Comparison of ENCODE assay signal across 8 cellular contexts in the genomic region with DNA sequence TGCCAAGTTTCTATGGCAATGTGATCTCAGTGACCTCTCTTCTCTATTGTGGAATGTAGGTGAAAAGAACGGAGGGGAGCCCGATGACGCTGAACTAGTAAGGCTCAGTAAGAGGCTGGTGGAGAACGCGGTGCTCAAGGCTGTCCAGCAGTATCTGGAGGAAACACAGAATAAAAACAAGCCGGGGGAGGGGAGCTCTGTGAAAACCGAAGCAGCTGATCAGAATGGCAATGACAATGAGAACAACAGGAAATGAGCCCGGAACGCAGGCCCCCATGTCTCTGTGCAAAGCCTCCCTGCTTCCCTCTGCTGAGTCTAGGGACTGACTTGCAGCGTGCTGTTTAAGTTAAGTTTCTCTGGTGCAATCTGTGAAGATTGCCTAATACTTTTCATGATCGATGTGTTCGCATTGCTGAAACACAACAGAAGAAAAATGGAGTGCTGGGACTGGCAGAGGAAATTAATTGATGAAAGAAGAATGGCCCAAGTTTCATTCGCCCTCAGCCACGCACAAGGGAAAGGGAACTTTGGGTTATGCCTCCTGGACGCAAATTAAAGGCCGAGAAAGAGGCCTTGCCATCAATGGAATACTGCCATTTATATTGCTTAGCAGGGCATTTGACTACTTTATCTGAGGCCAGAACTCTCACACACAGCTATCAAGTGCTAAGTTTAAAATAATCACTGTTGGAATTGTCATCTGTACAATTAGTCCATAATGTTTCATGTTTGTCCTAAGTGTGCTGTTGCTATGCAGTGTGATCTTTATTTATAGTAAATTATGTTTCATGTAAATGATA.
DNase-seq lines count a peak whose midpoint lies in the region; ATAC-seq, FAIRE-seq and TF ChIP-seq lines count a peak whose summit lies in the region.

No MANE protein-coding gene starts in this region.

- peak; percentile 46 to 81 (median 72) for ATAC-seq in pancreas
- ATAC-seq in aorta (ENCODE audit: low FRiP score), result peak; percentile 44
- no peak for ATAC-seq in GM18873 (IDR thresholded peaks at IDR 0.05; ENCODE audit: low FRiP score, unreplicated experiment)
- no peak for ATAC-seq in HG03342 (IDR thresholded peaks at IDR 0.05; ENCODE audit: unreplicated experiment)

- H3K14ac ChIP-seq in H1 (ENCODE audit: insufficient read length), result no peak overlapping the region

- CTCF ChIA-PET in H1 (lab: Charles Lee; ENCODE audit: partially characterized antibody), result interaction anchor here (0.8 to 1.0 kb wide), 2 partner anchors 15 to 26 kb away, joined by 3 to 5 read pairs; no protein-coding TSS in a partner anchor
- CTCF ChIA-PET in mammary epithelial cell (lab: Charles Lee; ENCODE audit: low non-redundant PET), result no interaction called here

- no peak overlapping the region for H4K8ac ChIP-seq in H1 (ENCODE audit: extremely low read depth, insufficient read depth, low read length)

- TF ChIP-seq POLR2A in H1 (IDR thresholded peaks at IDR 0.05; ENCODE audit: control extremely low read depth in 1 of 2, low read depth in 2 of 2, low read length in 2 of 2), result no peak

- no peak for TF ChIP-seq CTCF in HL-60 (IDR thresholded peaks at IDR 0.05; ENCODE audit: insufficient read depth, low read length)
- no peak for TF ChIP-seq CTCF in H1 (IDR thresholded peaks at IDR 0.05; ENCODE audit: control extremely low read depth in 1 of 3, insufficient read depth in 1 of 3, low read depth in 1 of 3, low read length in 3 of 3)
- TF ChIP-seq CTCF in pancreas (IDR thresholded peaks at IDR 0.05), result no peak
- no peak for TF ChIP-seq CTCF in mammary epithelial cell (conservative IDR thresholded peaks at IDR 0.05 in 1 of 2, IDR thresholded peaks at IDR 0.05 in 1 of 2; ENCODE audit: extremely low read depth in 1 of 2, insufficient read depth in 1 of 2, low read depth in 1 of 2, low read length in 2 of 2)

- H3K79me2 ChIP-seq in H1 (ENCODE audit: control insufficient read depth in 1 of 2, insufficient read depth in 2 of 2, low read length in 2 of 2) (no peaks in the 10 kb centered on the region), mammary epithelial cell (ENCODE audit: insufficient read depth, low read length) (no peaks in the 10 kb centered on the region)

- TF ChIP-seq EP300 in H1 (IDR thresholded peaks at IDR 0.05; ENCODE audit: borderline replicate concordance in 1 of 2, low read depth in 2 of 2, low read length in 2 of 2), result no peak

- in situ Hi-C loops in mammary epithelial cell (cut with MboI; ENCODE audit: low sequenced_read_pairs in 2 of 2), result no loop called here

- H3K9me3 ChIP-seq in H1 (ENCODE audit: insufficient read depth in 2 of 2, low read depth in 1 of 2, low read length in 1 of 2) (no peaks in the 10 kb centered on the region), pancreas (no peaks in the 10 kb centered on the region), aorta (ENCODE audit: control insufficient read depth, low read length) (peaks cover 1% of the 10 kb centered on the region), mammary epithelial cell (replicated peaks; ENCODE audit: insufficient read depth, low read length) (no peaks in the 10 kb centered on the region)

- no peak overlapping the region for H4K5ac ChIP-seq in H1 (ENCODE audit: insufficient read length, low read depth, low read length)

- H3K27me3 ChIP-seq in HL-60 (ENCODE audit: insufficient read depth, poor library complexity, severe bottlenecking) (no peaks in the 10 kb centered on the region), H1 (replicated peaks in 1 of 4; ENCODE audit: control insufficient read depth in 3 of 4, extremely low read depth in 1 of 4, insufficient read depth in 3 of 4, low read length in 3 of 4) (no peaks in the 10 kb centered on the region), pancreas (no peaks in the 10 kb centered on the region), aorta (ENCODE audit: control insufficient read depth in 1 of 2, insufficient read depth in 2 of 2, low read length in 1 of 2) (no peaks in the 10 kb centered on the region), mammary epithelial cell (ENCODE audit: insufficient read depth, low read length) (no peaks in the 10 kb centered on the region)

- peak overlapping the region; percentile 87; the same call in 1 of the 2 replicates for H2AFZ ChIP-seq in H1 (ENCODE audit: low read length)
- H2AFZ ChIP-seq in mammary epithelial cell (ENCODE audit: low read depth, low read length), result no peak overlapping the region

- no peak overlapping the region for H3K23ac ChIP-seq in H1 (ENCODE audit: insufficient read length)

- dilution Hi-C loops in mammary epithelial cell (cut with HindIII; ENCODE audit: low sequenced_read_pairs), result no loop called here

- H3K4me1 ChIP-seq in H1 (replicated peaks in 1 of 4; ENCODE audit: control insufficient read depth in 3 of 4, insufficient read depth in 4 of 4, low read length in 3 of 4), result peaks cover 3 to 10% (median 6%) of the 10 kb centered on the region in 4 experiments; a peak in 6 of 7 replicates
- no peaks in the 10 kb centered on the region for H3K4me1 ChIP-seq in pancreas
- no peaks in the 10 kb centered on the region for H3K4me1 ChIP-seq in aorta (ENCODE audit: control insufficient read depth in 1 of 2, insufficient read depth in 2 of 2, low read length in 2 of 2)
- H3K4me1 ChIP-seq in mammary epithelial cell (ENCODE audit: insufficient read depth, low read length), result no peaks in the 10 kb centered on the region

- no peak overlapping the region for H4K91ac ChIP-seq in H1 (replicated peaks; ENCODE audit: insufficient read length, low read length)

- H3K36me3 ChIP-seq in H1 (ENCODE audit: control insufficient read depth in 2 of 4, insufficient read depth in 4 of 4, low read length in 3 of 4) (peaks cover 0 to 2% (median 0%) of the 10 kb centered on the region in 4 experiments; a peak in 1 of 8 replicates), pancreas (no peaks in the 10 kb centered on the region), aorta (ENCODE audit: control insufficient read depth in 1 of 2, insufficient read depth in 2 of 2, low read length in 1 of 2) (peaks cover 0 to 2% of the 10 kb centered on the region in 2 donors), mammary epithelial cell (ENCODE audit: insufficient read depth, low read length) (no peaks in the 10 kb centered on the region)

- intact Hi-C loops in pancreas (cut with DNase I) (no loop called here), aorta (cut with DNase I) (no loop called here), mammary epithelial cell (cut with micrococcal nuclease) (no loop called here)

- H2BK12ac ChIP-seq in H1 (ENCODE audit: low read depth, low read length), result peak overlapping the region; percentile 92; the same call in 1 of the 2 replicates

- FAIRE-seq in H1 (lab: Jason Lieb, UNC) (peak; percentile 66), pancreas (lab: Jason Lieb, UNC) (no peak)

- H4K20me1 ChIP-seq in H1 (replicated peaks in 1 of 2; ENCODE audit: control insufficient read depth in 1 of 2, insufficient read depth in 2 of 2, low read length in 2 of 2) (no peaks in the 10 kb centered on the region), mammary epithelial cell (ENCODE audit: insufficient read depth, low read length) (no peaks in the 10 kb centered on the region)

- H3K4me2 ChIP-seq in H1 (ENCODE audit: insufficient read depth in 1 of 2, low read depth in 2 of 2, low read length in 2 of 2) (peak overlapping the region; percentile 31 to 34; a peak in 2 of 4 replicates), mammary epithelial cell (ENCODE audit: insufficient read depth, low read depth, low read length) (no peak overlapping the region)

- no peaks in the 10 kb centered on the region; the same call in 1 of the 2 replicates for H3K79me1 ChIP-seq in H1 (ENCODE audit: low read depth, low read length)

- TF ChIP-seq RAD21 in H1 (IDR thresholded peaks at IDR 0.05 in 1 of 2, conservative IDR thresholded peaks at IDR 0.05 in 1 of 2; ENCODE audit: low read depth in 2 of 2, low read length in 2 of 2), result peak in 1 of 2 experiments; percentile 19; a peak in 2 of 4 replicates

- no peaks in the 10 kb centered on the region for H3K23me2 ChIP-seq in H1 (ENCODE audit: low read depth, low read length)

- DNase-seq in HL-60 (ENCODE audit: low read depth in 1 of 2, low spot score in 1 of 2) (peak; percentile 26 to 29), H1 (ENCODE audit: low read depth in 1 of 2, low spot score in 2 of 2) (no peak), pancreas (peak in 1 of 6 donors; percentile 21), aorta (peak in 1 of 2 donors; percentile 63), mammary epithelial cell (no peak)
- peak; percentile 46 to 55 for DNase-seq in activated CD4-positive, alpha-beta T cell treated with anti-CD3 and anti-CD28 coated beads, Interleukin-2, amount 50 U/mL, for 48 hours

- H3K4me3 ChIP-seq in HL-60 (replicated peaks; ENCODE audit: insufficient read depth, low read length) (peak overlapping the region; percentile 10; the same call in 1 of the 2 replicates), H1 (ENCODE audit: extremely low read depth in 1 of 4, insufficient read depth in 2 of 4, low read depth in 3 of 4, low read length in 4 of 4) (peak overlapping the region in 1 of 4 experiments; percentile 3; a peak in 2 of 8 replicates), pancreas (no peak overlapping the region), aorta (ENCODE audit: low read length in 2 of 2) (no peak overlapping the region), mammary epithelial cell (replicated peaks in 1 of 3; ENCODE audit: insufficient read depth in 1 of 3, low read depth in 2 of 3, low read length in 3 of 3) (no peak overlapping the region)

- H3K4ac ChIP-seq in H1 (replicated peaks; ENCODE audit: insufficient read length, low read depth, low read length), result peak overlapping the region; percentile 4

- H2BK5ac ChIP-seq in H1 (ENCODE audit: low read depth, low read length), result peak overlapping the region; percentile 91

- H2BK15ac ChIP-seq in H1 (ENCODE audit: low read length), result no peak overlapping the region

- POLR2A ChIA-PET in H1 (lab: Charles Lee; ENCODE audit: partially characterized antibody), result interaction anchor here (0.5 to 1.7 kb wide), 5 partner anchors 10 to 47 kb away, joined by 3 to 6 read pairs (median 4); no protein-coding TSS in a partner anchor

- WGBS in H1 (ENCODE audit: extremely low coverage in 1 of 2, insufficient coverage in 1 of 2, insufficient read length in 1 of 2, insufficient replicate concordance in 2 of 2, low coverage in 1 of 2, low lambda C conversion rate in 2 of 2, missing lambda C conversion rate in 1 of 2), 2 experiments, result 57% methylated on average over 16 of the region's 16 CpGs; no CpG with 5 or more reads in 1 of the 2 experiments
- 36 to 45% methylated on average over 16 of the region's 16 CpGs for WGBS in pancreas, 2 donors
- 60 to 61% methylated on average over 16 of the region's 16 CpGs for WGBS in aorta, 2 donors
- WGBS in mammary epithelial cell (ENCODE audit: low coverage, missing lambda C conversion rate), result 85% methylated on average over 15 of the region's 16 CpGs

- peak overlapping the region; percentile 92; the same call in 1 of the 2 replicates for H2AK5ac ChIP-seq in H1 (ENCODE audit: low read depth, low read length)

- H3K56ac ChIP-seq in H1 (replicated peaks; ENCODE audit: insufficient read length, low read depth, low read length), result no peak overlapping the region

- no peak overlapping the region for H3K27ac ChIP-seq in HL-60 (replicated peaks)
- H3K27ac ChIP-seq in H1 (ENCODE audit: low read depth, low read length), result peak overlapping the region; percentile 31; the same call in 1 of the 2 replicates
- H3K27ac ChIP-seq in pancreas, result peak overlapping the region in 2 of 4 donors; percentile 1 to 5
- no peak overlapping the region for H3K27ac ChIP-seq in aorta (ENCODE audit: low read depth in 1 of 2, low read length in 2 of 2)
- no peak overlapping the region for H3K27ac ChIP-seq in mammary epithelial cell (ENCODE audit: insufficient read depth, low read depth, low read length)

- H3K9ac ChIP-seq in H1 (replicated peaks in 1 of 4; ENCODE audit: extremely low read depth in 1 of 4, low read depth in 3 of 4, low read length in 3 of 4) (0 out of 7 replicates have a peak overlapping the region, but pooled peaks of 2 of the 4 experiments have one; percentile 30 to 31), mammary epithelial cell (ENCODE audit: insufficient read depth, low read length) (no peak overlapping the region)

- BruUV-seq in mammary epithelial cell (replicated peaks; lab: Mats Ljungman, UMichigan), result no TSS peak

- peak overlapping the region; percentile 94 for H2BK20ac ChIP-seq in H1 (ENCODE audit: low read length)

- peak overlapping the region; percentile 83 for H3K18ac ChIP-seq in H1 (ENCODE audit: extremely low read depth, low read length)

- H2BK120ac ChIP-seq in H1 (replicated peaks; ENCODE audit: low read depth, low read length), result peak overlapping the region; percentile 47

Comparison
In these comparisons a context has a peak if more than half of its experiments do, and no peak if none do; other contexts are left out.
1. DNase-seq: peak in HL-60 (2 of 2) and activated CD4-positive, alpha-beta T cell treated with anti-CD3 and anti-CD28 coated beads, Interleukin-2, amount 50 U/mL, for 48 hours (2 of 2); none in H1 (0 of 2) and mammary epithelial cell (single experiment).
2. ATAC-seq: peak in pancreas (4 of 4) and aorta (single experiment); none in GM18873 (single experiment) and HG03342 (single experiment).